Comparison of ENCODE assay signal across 8 cellular contexts in the genomic region with DNA sequence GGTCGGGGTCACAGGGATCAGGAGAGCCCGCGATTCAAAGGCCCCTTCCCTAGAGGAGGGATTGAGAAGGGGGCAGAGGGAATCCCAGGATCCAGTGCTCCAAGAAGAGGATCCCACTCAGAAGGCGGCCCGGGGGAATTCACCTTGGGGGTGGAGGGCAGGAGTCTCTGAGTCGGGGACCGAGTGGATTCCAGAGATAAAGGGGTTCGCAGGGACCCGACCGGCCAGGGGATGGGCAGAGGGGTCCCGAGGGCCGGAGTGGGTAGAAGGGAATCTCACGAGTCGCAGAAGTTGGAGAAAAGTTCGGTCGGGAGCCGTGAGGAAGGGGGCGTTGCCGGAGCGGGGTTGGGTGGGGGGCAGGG. TPM values are rescaled to one million over a fixed set of nuclear protein-coding genes. Genes with fewer than 3 reads are reported as not detected.
A peak's percentile ranks its signal among the peaks of the same experiment; 100 is the strongest.
DNase-seq lines count a peak whose midpoint lies in the region; ATAC-seq, FAIRE-seq and TF ChIP-seq lines count a peak whose summit lies in the region.

No MANE protein-coding gene starts in this region.

- H3K4me3 Mint-ChIP-seq in T-cell = peak overlapping the region; percentile 90 to 98 (median 94)

- peak overlapping the region; percentile 97 to 98 for H3K27ac Mint-ChIP-seq in T-cell

- CTCF ChIA-PET in T-cell (lab: Charles Lee) = interaction anchor here (0.6 to 4.7 kb wide), 3 partner anchors 13 to 33 kb away, joined by 4 to 19 read pairs (median 4); no protein-coding TSS in a partner anchor

- H3K27me3 Mint-ChIP-seq in T-cell = no peaks in the 10 kb centered on the region

- POLR2A ChIA-PET in T-cell (lab: Charles Lee) = no interaction called here

- H3K4me1 Mint-ChIP-seq in T-cell = peaks cover 43 to 56% (median 56%) of the 10 kb centered on the region in 3 donors

- H3K36me3 Mint-ChIP-seq in T-cell = peaks cover 4% of the 10 kb centered on the region

- peak overlapping the region; percentile 72 for H3K4me3 ChIP-seq in GM12864 (ENCODE audit: low read depth, low read length)
- H3K4me3 ChIP-seq in foreskin fibroblast (ENCODE audit: low read depth in 1 of 2, low read length in 2 of 2) = peak overlapping the region; percentile 80 to 82
- H3K4me3 ChIP-seq in retinal pigment epithelial cell (ENCODE audit: low read length) = peak overlapping the region; percentile 90

- DNase-seq in GM12864 (ENCODE audit: low read depth) = no peak
- no peak for DNase-seq in T-cell
- no peak for DNase-seq in foreskin fibroblast
- no peak for DNase-seq in retinal pigment epithelial cell (ENCODE audit: low read depth)
- DNase-seq in pons (ENCODE audit: low spot score) = no peak
- DNase-seq in HTR-8/SVneo (ENCODE audit: insufficient read length, low spot score) = no peak

- ATAC-seq in T-cell (replicated peaks in 1 of 4) (no peak), GM21825 (IDR thresholded peaks at IDR 0.05; ENCODE audit: unreplicated experiment) (no peak), GM18511 (IDR thresholded peaks at IDR 0.05; ENCODE audit: unreplicated experiment) (no peak)

- no peak for TF ChIP-seq CTCF in GM12864 (IDR thresholded peaks at IDR 0.05; ENCODE audit: low read depth, low read length, missing control alignments)
- no peak for TF ChIP-seq CTCF in foreskin fibroblast (IDR thresholded peaks at IDR 0.05; ENCODE audit: low read depth, low read length)
- TF ChIP-seq CTCF in retinal pigment epithelial cell (conservative IDR thresholded peaks at IDR 0.05; ENCODE audit: low read depth, low read length) = no peak

- no peaks in the 10 kb centered on the region for H3K9me3 Mint-ChIP-seq in T-cell

- no peak for FAIRE-seq in HTR-8/SVneo (lab: Jason Lieb, UNC)

RNA-seq across cellular contexts. Expression of a gene that starts 0.3 kb away (rescaled TPM):
- total RNA-seq in T-cell = 100 to 1,000 TPM; 121 to 145 (median 138) TPM

RNA-seq across cellular contexts. Expression of a gene that starts 29.2 kb away (rescaled TPM):
- 10 to 100 TPM; 17.8 to 35.3 (median 23.6) TPM for total RNA-seq in T-cell

RNA-seq across cellular contexts. Expression of a gene that starts 29.6 kb away (rescaled TPM):
- total RNA-seq in T-cell = 100 to 1,000 TPM in 3 of 5 donors, 10 to 100 TPM in 2; 85.2 to 123 (median 101) TPM

RNA-seq across cellular contexts. Expression of a gene that starts 55.7 kb away (rescaled TPM):
- total RNA-seq in T-cell = under 1 TPM; 0.15 to 0.56 (median 0.37) TPM
